ENCODE assay signal across 27 cellular contexts in the genomic region with DNA sequence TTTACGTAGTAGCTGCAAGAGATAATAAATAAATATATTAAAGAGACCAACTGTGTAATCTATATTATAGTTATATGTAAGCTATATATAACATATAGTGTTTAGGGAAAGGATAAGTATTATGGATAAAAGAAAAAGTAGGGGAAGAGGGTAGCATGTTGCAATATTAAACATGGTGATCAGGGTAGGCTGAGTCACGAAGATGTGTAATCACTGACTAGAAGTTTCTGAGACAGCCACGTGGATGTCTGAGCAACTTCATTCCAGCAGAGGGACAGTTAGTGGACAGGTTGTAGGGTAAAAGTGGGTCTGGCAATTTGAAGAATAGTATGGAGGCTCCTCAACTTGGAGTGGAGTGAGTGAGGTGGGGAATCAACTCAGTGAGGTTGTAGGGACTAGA.
"Had no signal": no experiment of that assay in that cellular context is flagged by ENCODE, and none has a peak within 500 bp of the region (broad histone marks: within the 10 kb centered on the region; RNA-seq: fewer than 3 reads in every experiment).

No MANE protein-coding gene starts in this region.

- H3K4me3 ChIP-seq: colonic mucosa, dorsolateral prefrontal cortex, gastrocnemius medialis, thyroid gland had no signal

- H3K27ac ChIP-seq: brain microvascular endothelial cell, colonic mucosa, dorsolateral prefrontal cortex, gastrocnemius medialis, parathyroid adenoma, thyroid gland, WERI-Rb-1 had no signal

- H3K27me3 ChIP-seq: brain microvascular endothelial cell, colonic mucosa, dorsolateral prefrontal cortex, gastrocnemius medialis, thyroid gland had no signal

- H3K9me3 ChIP-seq: colonic mucosa, gastrocnemius medialis, thyroid gland had no signal

- H3K9me3 Mint-ChIP-seq: activated CD4-positive, alpha-beta T cell treated with anti-CD3 and anti-CD28 coated beads, Interleukin-2, amount 10 ng/mL, durations not matched to agents 7 days and 5 days; activated CD8-positive, alpha-beta T cell treated with anti-CD3 and anti-CD28 coated beads for 36 hours; activated T-helper 1 cell treated with anti-CD3 and anti-CD28 coated beads, Interleukin-12 subunit alpha, Interleukin-12 subunit beta, Interleukin-2, Interleukin-4 antibody, amounts not matched to agents 30 ng/mL and 10 ng/mL and 1 ng/mL, durations not matched to agents 14 hours and 24 hours and 36 hours; stimulated activated naive CD8-positive, alpha-beta T cell treated with anti-CD3 and anti-CD28 coated beads, Interleukin-15, Interleukin-2, amounts not matched to agents 100 ng/mL and 50 ng/mL, for 24 hours had no signal

- H3K4me1 ChIP-seq: colonic mucosa, gastrocnemius medialis, parathyroid adenoma, thyroid gland had no signal

- H3K27me3 Mint-ChIP-seq: activated CD4-positive, alpha-beta T cell treated with anti-CD3 and anti-CD28 coated beads, Interleukin-2, amount 10 ng/mL, durations not matched to agents 7 days and 5 days; activated CD8-positive, alpha-beta memory T cell treated with anti-CD3 and anti-CD28 coated beads, Interleukin-2, amount 10 ng/mL, durations not matched to agents 7 days and 5 days; activated CD8-positive, alpha-beta T cell treated with anti-CD3 and anti-CD28 coated beads for 36 hours; central memory CD8-positive, alpha-beta T cell; stimulated activated naive CD8-positive, alpha-beta T cell treated with anti-CD3 and anti-CD28 coated beads, Interleukin-15, Interleukin-2, amounts not matched to agents 100 ng/mL and 50 ng/mL, for 24 hours; T-helper 17 cell had no signal

- H3K9ac ChIP-seq: parathyroid adenoma had no signal

- DNase-seq: activated CD4-positive, alpha-beta T cell treated with anti-CD3 and anti-CD28 coated beads, Interleukin-2, amount 10 ng/mL, durations not matched to agents 7 days and 5 days; activated CD4-positive, CD25-positive, alpha-beta regulatory T cell treated with anti-CD3 and anti-CD28 coated beads, Interleukin-2, amount 50 U/mL, for 72 hours; activated CD8-positive, alpha-beta memory T cell treated with anti-CD3 and anti-CD28 coated beads, Interleukin-2, amount 10 ng/mL, durations not matched to agents 7 days and 5 days; activated CD8-positive, alpha-beta T cell treated with anti-CD3 and anti-CD28 coated beads for 36 hours; activated gamma-delta T cell treated with Interleukin-2 at 50 U/mL for 16 hours; aorta; brain microvascular endothelial cell; colonic mucosa; dorsolateral prefrontal cortex; erythroblast; gastrocnemius medialis; hippocampal formation; left cardiac atrium; mesendoderm; naive B cell; nucleus accumbens; right cardiac atrium; stimulated activated CD4-positive, alpha-beta T cell treated with anti-CD3 and anti-CD28 coated beads, Interleukin-1b, Interleukin-23, amount 100 ng/mL, for 48 hours; substantia nigra; T-helper 17 cell; thyroid gland; WERI-Rb-1 had no signal

- H3K4me3 Mint-ChIP-seq: activated CD4-positive, alpha-beta T cell treated with anti-CD3 and anti-CD28 coated beads, Interleukin-2, amount 10 ng/mL, durations not matched to agents 7 days and 5 days; activated CD8-positive, alpha-beta memory T cell treated with anti-CD3 and anti-CD28 coated beads, Interleukin-2, amount 10 ng/mL, durations not matched to agents 7 days and 5 days; activated CD8-positive, alpha-beta T cell treated with anti-CD3 and anti-CD28 coated beads for 36 hours; activated T-helper 1 cell treated with anti-CD3 and anti-CD28 coated beads, Interleukin-12 subunit alpha, Interleukin-12 subunit beta, Interleukin-2, Interleukin-4 antibody, amounts not matched to agents 30 ng/mL and 10 ng/mL and 1 ng/mL, durations not matched to agents 14 hours and 24 hours and 36 hours; central memory CD8-positive, alpha-beta T cell; naive B cell; stimulated activated naive CD8-positive, alpha-beta T cell treated with anti-CD3 and anti-CD28 coated beads, Interleukin-15, Interleukin-2, amounts not matched to agents 100 ng/mL and 50 ng/mL, for 24 hours; T-helper 17 cell had no signal

- H3K36me3 Mint-ChIP-seq: activated CD8-positive, alpha-beta memory T cell treated with anti-CD3 and anti-CD28 coated beads, Interleukin-2, amount 10 ng/mL, durations not matched to agents 7 days and 5 days; activated naive CD4-positive, alpha-beta T cell treated with anti-CD3 and anti-CD28 coated beads, Interleukin-2, amount 50 U/mL, for 72 hours; naive B cell had no signal

- H3K36me3 ChIP-seq: brain microvascular endothelial cell, colonic mucosa, gastrocnemius medialis, thyroid gland, WERI-Rb-1 had no signal

- H3K4me1 Mint-ChIP-seq: activated CD4-positive, alpha-beta T cell treated with anti-CD3 and anti-CD28 coated beads, Interleukin-2, amount 10 ng/mL, durations not matched to agents 7 days and 5 days; activated CD8-positive, alpha-beta memory T cell treated with anti-CD3 and anti-CD28 coated beads, Interleukin-2, amount 10 ng/mL, durations not matched to agents 7 days and 5 days; central memory CD8-positive, alpha-beta T cell; naive B cell; T-helper 17 cell had no signal

- H3K27ac Mint-ChIP-seq: activated CD4-positive, alpha-beta T cell treated with anti-CD3 and anti-CD28 coated beads, Interleukin-2, amount 10 ng/mL, durations not matched to agents 7 days and 5 days; activated CD8-positive, alpha-beta memory T cell treated with anti-CD3 and anti-CD28 coated beads, Interleukin-2, amount 10 ng/mL, durations not matched to agents 7 days and 5 days; activated CD8-positive, alpha-beta T cell treated with anti-CD3 and anti-CD28 coated beads for 36 hours; activated naive CD4-positive, alpha-beta T cell treated with anti-CD3 and anti-CD28 coated beads, Interleukin-2, amount 50 U/mL, for 72 hours; activated T-helper 1 cell treated with anti-CD3 and anti-CD28 coated beads, Interleukin-12 subunit alpha, Interleukin-12 subunit beta, Interleukin-2, Interleukin-4 antibody, amounts not matched to agents 30 ng/mL and 10 ng/mL and 1 ng/mL, durations not matched to agents 14 hours and 24 hours and 36 hours; naive B cell; stimulated activated naive CD8-positive, alpha-beta T cell treated with anti-CD3 and anti-CD28 coated beads, Interleukin-15, Interleukin-2, amounts not matched to agents 100 ng/mL and 50 ng/mL, for 24 hours; T-helper 17 cell had no signal
